1 cellular context compared by ENCODE assay signal in genomic region chr20:63290677-63291472, GRCh38.
TF ChIP-seq lines count a peak whose summit lies in the region.

No MANE protein-coding gene starts in this region.

TF ChIP-seq in HepG2, 621 proteins besides CTCF, POLR2A, EP300 and RAD21 (continued from another document and continues in another):
- TF ChIP-seq POLR2AphosphoS5 (IDR thresholded peaks at IDR 0.05; ENCODE audit: low read depth, low read length) (0 out of 2 replicates have a peak, but pooled peaks have one; percentile 24), TBL1XR1 (IDR thresholded peaks at IDR 0.05; ENCODE audit: borderline replicate concordance, low read length, partially characterized antibody) (no peak), KDM3A (CRISPR knock-in tag; IDR thresholded peaks at IDR 0.05; ENCODE audit: low read depth) (0 out of 2 replicates have a peak, but pooled peaks have one; percentile 55), ZFP1 (CRISPR knock-in tag; IDR thresholded peaks at IDR 0.05) (0 out of 2 replicates have a peak, but pooled peaks have one; percentile 33), HMGXB3 (CRISPR knock-in tag; IDR thresholded peaks at IDR 0.05; ENCODE audit: borderline replicate concordance) (0 out of 2 replicates have a peak, but pooled peaks have one; percentile 49), ZNF235 (CRISPR knock-in tag; IDR thresholded peaks at IDR 0.05; ENCODE audit: borderline replicate concordance) (peak; percentile 38; the same call in 1 of the 2 replicates), KLF13 (CRISPR knock-in tag; IDR thresholded peaks at IDR 0.05) (no peak; the same call in 1 of the 2 replicates), FOSL1 (CRISPR knock-in tag; IDR thresholded peaks at IDR 0.05; ENCODE audit: borderline replicate concordance) (no peak), TFE3 (CRISPR knock-in tag; IDR thresholded peaks at IDR 0.05) (0 out of 2 replicates have a peak, but pooled peaks have one; percentile 15), ZNF850 (CRISPR knock-in tag; conservative IDR thresholded peaks at IDR 0.05) (no peak), ATAD3A (CRISPR knock-in tag; IDR thresholded peaks at IDR 0.05) (no peak), MAF1 (CRISPR knock-in tag; IDR thresholded peaks at IDR 0.05; ENCODE audit: borderline replicate concordance) (0 out of 2 replicates have a peak, but pooled peaks have one; percentile 32), ZNF747 (CRISPR knock-in tag; IDR thresholded peaks at IDR 0.05; ENCODE audit: borderline replicate concordance) (no peak), SRY (CRISPR knock-in tag; IDR thresholded peaks at IDR 0.05) (peak; percentile 79; the same call in 1 of the 2 replicates), HDAC6 (IDR thresholded peaks at IDR 0.05; ENCODE audit: low read depth, low read length) (no peak), CBX1 (IDR thresholded peaks at IDR 0.05; ENCODE audit: low read depth) (peak; percentile 38), DNMT1 (CRISPR knock-in tag; IDR thresholded peaks at IDR 0.05) (peak; percentile 57; the same call in 1 of the 2 replicates), ZNF431 (CRISPR knock-in tag; IDR thresholded peaks at IDR 0.05; ENCODE audit: borderline replicate concordance, low read depth) (peak; percentile 39; the same call in 1 of the 2 replicates), BHLHE40 (IDR thresholded peaks at IDR 0.05; ENCODE audit: low read length) (0 out of 2 replicates have a peak, but pooled peaks have one; percentile 2), ZBTB43 (CRISPR knock-in tag; conservative IDR thresholded peaks at IDR 0.05) (peak; percentile 31; the same call in 1 of the 2 replicates), ZBTB10 (CRISPR knock-in tag; IDR thresholded peaks at IDR 0.05; ENCODE audit: borderline replicate concordance) (0 out of 2 replicates have a peak, but pooled peaks have one; percentile 40), STAT6 (CRISPR knock-in tag; IDR thresholded peaks at IDR 0.05; ENCODE audit: borderline replicate concordance) (peak; percentile 90), ZNF550 (CRISPR knock-in tag; IDR thresholded peaks at IDR 0.05; ENCODE audit: borderline replicate concordance) (peak; percentile 66; the same call in 1 of the 2 replicates), ELF3 (CRISPR knock-in tag; IDR thresholded peaks at IDR 0.05) (no peak), FOSL2 (CRISPR knock-in tag; IDR thresholded peaks at IDR 0.05) (no peak), CERS6 (CRISPR knock-in tag; IDR thresholded peaks at IDR 0.05) (peak; percentile 40; the same call in 1 of the 2 replicates), ZNF839 (CRISPR knock-in tag; IDR thresholded peaks at IDR 0.05; ENCODE audit: borderline replicate concordance) (peak; percentile 87), ZNF496 (CRISPR knock-in tag; IDR thresholded peaks at IDR 0.05; ENCODE audit: insufficient replicate concordance) (no peak), CREB3 (CRISPR knock-in tag; IDR thresholded peaks at IDR 0.05) (0 out of 2 replicates have a peak, but pooled peaks have one; percentile 48), ZNF569 (CRISPR knock-in tag; IDR thresholded peaks at IDR 0.05; ENCODE audit: borderline replicate concordance) (no peak), ZNF260 (CRISPR knock-in tag; IDR thresholded peaks at IDR 0.05; ENCODE audit: borderline replicate concordance, low read depth) (peak; percentile 43; the same call in 1 of the 2 replicates), IRF9 (CRISPR knock-in tag; IDR thresholded peaks at IDR 0.05; ENCODE audit: borderline replicate concordance) (no peak), RXRB (CRISPR knock-in tag; IDR thresholded peaks at IDR 0.05; ENCODE audit: borderline replicate concordance) (no peak), LRRFIP1 (CRISPR knock-in tag; conservative IDR thresholded peaks at IDR 0.05) (no peak), ARNT (IDR thresholded peaks at IDR 0.05) (no peak), ZNF280B (CRISPR knock-in tag; IDR thresholded peaks at IDR 0.05; ENCODE audit: borderline replicate concordance) (0 out of 2 replicates have a peak, but pooled peaks have one; percentile 63), MIER3 (CRISPR knock-in tag; IDR thresholded peaks at IDR 0.05; ENCODE audit: borderline replicate concordance) (0 out of 2 replicates have a peak, but pooled peaks have one; percentile 44)
